In the genomic region with DNA sequence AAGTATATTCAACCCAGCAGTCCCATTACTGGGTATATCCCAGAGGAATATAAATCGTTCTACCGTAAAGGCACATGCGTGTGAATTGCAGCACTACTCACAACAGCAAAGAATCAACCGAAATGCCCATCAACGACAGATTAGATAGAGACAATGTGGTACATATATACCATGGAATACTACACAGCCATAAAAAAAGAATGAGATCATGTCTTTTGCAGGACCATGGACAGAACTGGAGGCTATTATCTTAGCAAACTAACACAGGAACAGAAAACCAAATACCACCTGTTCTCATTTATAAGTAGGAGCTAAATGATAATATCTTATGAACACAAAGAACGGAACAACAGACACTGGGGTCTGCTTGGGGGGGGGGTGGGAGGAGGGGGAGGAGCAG, we compare ENCODE assay signal across 32 cellular contexts.
"Had no signal": no experiment of that assay in that cellular context is flagged by ENCODE, and none has a peak within 500 bp of the region (broad histone marks: within the 10 kb centered on the region; RNA-seq: fewer than 3 reads in every experiment).

No MANE protein-coding gene starts in this region.

- H3K9me3 Mint-ChIP-seq: activated CD4-positive, alpha-beta memory T cell treated with anti-CD3 and anti-CD28 coated beads for 36 hours; activated CD4-positive, alpha-beta T cell treated with anti-CD3 and anti-CD28 coated beads, Interleukin-2, amount 10 ng/mL, durations not matched to agents 24 days and 14 days; activated naive CD4-positive, alpha-beta T cell treated with anti-CD3 and anti-CD28 coated beads, Interleukin-2, amount 10 ng/mL, durations not matched to agents 7 days and 5 days; activated naive CD4-positive, alpha-beta T cell treated with anti-CD3 and anti-CD28 coated beads, Interleukin-2, amount 50 U/mL, for 72 hours; activated naive CD8-positive, alpha-beta T cell treated with anti-CD3 and anti-CD28 coated beads, Interleukin-2, amount 10 ng/mL, durations not matched to agents 7 days and 5 days; activated T-cell treated with anti-CD3 and anti-CD28 coated beads, Interleukin-2, amount 50 U/mL, for 72 hours; brain; T-helper 2 cell treated with Interferon-gamma antibody and Interleukin-4, amounts not matched to agents 5 μg/mL and 100 μg/mL, for 36 hours had no signal

- H2AFZ ChIP-seq: hepatocyte had no signal

- H3K27ac ChIP-seq: ascending aorta, cardiac muscle cell, colonic mucosa, gastrocnemius medialis, heart right ventricle, hepatocyte had no signal

- H3K4me1 Mint-ChIP-seq: activated CD4-positive, alpha-beta T cell treated with anti-CD3 and anti-CD28 coated beads for 36 hours; activated CD4-positive, alpha-beta T cell treated with anti-CD3 and anti-CD28 coated beads, Interleukin-2, amount 10 ng/mL, durations not matched to agents 24 days and 14 days; activated CD8-positive, alpha-beta memory T cell treated with anti-CD3 and anti-CD28 coated beads, Interleukin-2, amount 10 ng/mL, durations not matched to agents 7 days and 5 days; activated naive CD4-positive, alpha-beta T cell treated with anti-CD3 and anti-CD28 coated beads, Interleukin-2, amount 10 ng/mL, durations not matched to agents 7 days and 5 days; activated naive CD8-positive, alpha-beta T cell treated with anti-CD3 and anti-CD28 coated beads, Interleukin-2, amount 10 ng/mL, durations not matched to agents 7 days and 5 days; T-helper 17 cell had no signal

- H3K27me3 ChIP-seq: ascending aorta, breast epithelium, cardiac muscle cell, colonic mucosa, gastrocnemius medialis, heart right ventricle, hepatocyte had no signal

- H3K4me3 ChIP-seq: ascending aorta, breast epithelium, cardiac muscle cell, colonic mucosa, gastrocnemius medialis, heart right ventricle, hepatocyte had no signal

- H3K36me3 Mint-ChIP-seq: activated CD4-positive, alpha-beta memory T cell treated with anti-CD3 and anti-CD28 coated beads for 36 hours; activated CD8-positive, alpha-beta memory T cell treated with anti-CD3 and anti-CD28 coated beads, Interleukin-2, amount 10 ng/mL, durations not matched to agents 7 days and 5 days; activated naive CD4-positive, alpha-beta T cell treated with anti-CD3 and anti-CD28 coated beads, Interleukin-2, amount 10 ng/mL, durations not matched to agents 7 days and 5 days; activated naive CD4-positive, alpha-beta T cell treated with anti-CD3 and anti-CD28 coated beads, Interleukin-2, amount 50 U/mL, for 72 hours; activated naive CD8-positive, alpha-beta T cell treated with anti-CD3 and anti-CD28 coated beads, Interleukin-2, amount 10 ng/mL, durations not matched to agents 7 days and 5 days; brain had no signal

- H3K4me3 Mint-ChIP-seq: activated CD4-positive, alpha-beta memory T cell treated with anti-CD3 and anti-CD28 coated beads for 36 hours; activated CD4-positive, alpha-beta T cell treated with anti-CD3 and anti-CD28 coated beads for 36 hours; activated CD4-positive, alpha-beta T cell treated with anti-CD3 and anti-CD28 coated beads, Interleukin-2, amount 10 ng/mL, durations not matched to agents 24 days and 14 days; activated CD8-positive, alpha-beta memory T cell treated with anti-CD3 and anti-CD28 coated beads, Interleukin-2, amount 10 ng/mL, durations not matched to agents 7 days and 5 days; activated CD8-positive, alpha-beta T cell treated with anti-CD3 and anti-CD28 coated beads, Interleukin-2, amount 10 ng/mL, durations not matched to agents 7 days and 5 days; activated naive CD4-positive, alpha-beta T cell treated with anti-CD3 and anti-CD28 coated beads, Interleukin-2, amount 10 ng/mL, durations not matched to agents 7 days and 5 days; activated naive CD8-positive, alpha-beta T cell treated with anti-CD3 and anti-CD28 coated beads, Interleukin-2, amount 10 ng/mL, durations not matched to agents 7 days and 5 days; activated T-cell treated with anti-CD3 and anti-CD28 coated beads, Interleukin-2, amount 50 U/mL, for 72 hours; brain; T-helper 17 cell; T-helper 2 cell treated with Interferon-gamma antibody and Interleukin-4, amounts not matched to agents 5 μg/mL and 100 μg/mL, for 36 hours had no signal

- H3K4me2 ChIP-seq: hepatocyte had no signal

- FAIRE-seq: endometrium had no signal

- H3K27ac Mint-ChIP-seq: activated CD4-positive, alpha-beta memory T cell treated with anti-CD3 and anti-CD28 coated beads for 36 hours; activated CD4-positive, alpha-beta T cell treated with anti-CD3 and anti-CD28 coated beads for 36 hours; activated CD4-positive, alpha-beta T cell treated with anti-CD3 and anti-CD28 coated beads, Interleukin-2, amount 10 ng/mL, durations not matched to agents 24 days and 14 days; activated CD8-positive, alpha-beta memory T cell treated with anti-CD3 and anti-CD28 coated beads, Interleukin-2, amount 10 ng/mL, durations not matched to agents 7 days and 5 days; activated CD8-positive, alpha-beta T cell treated with anti-CD3 and anti-CD28 coated beads, Interleukin-2, amount 10 ng/mL, durations not matched to agents 7 days and 5 days; activated naive CD4-positive, alpha-beta T cell treated with anti-CD3 and anti-CD28 coated beads, Interleukin-2, amount 10 ng/mL, durations not matched to agents 7 days and 5 days; activated naive CD4-positive, alpha-beta T cell treated with anti-CD3 and anti-CD28 coated beads, Interleukin-2, amount 50 U/mL, for 72 hours; activated naive CD8-positive, alpha-beta T cell treated with anti-CD3 and anti-CD28 coated beads, Interleukin-2, amount 10 ng/mL, durations not matched to agents 7 days and 5 days; activated T-cell treated with anti-CD3 and anti-CD28 coated beads, Interleukin-2, amount 50 U/mL, for 72 hours; brain; T-helper 17 cell; T-helper 2 cell treated with Interferon-gamma antibody and Interleukin-4, amounts not matched to agents 5 μg/mL and 100 μg/mL, for 36 hours had no signal

- DNase-seq: activated CD4-positive, alpha-beta memory T cell treated with anti-CD3 and anti-CD28 coated beads for 36 hours; activated CD4-positive, alpha-beta T cell treated with anti-CD3 and anti-CD28 coated beads for 36 hours; activated CD4-positive, alpha-beta T cell treated with anti-CD3 and anti-CD28 coated beads, Interleukin-2, amount 10 ng/mL, durations not matched to agents 24 days and 14 days; activated CD4-positive, CD25-positive, alpha-beta regulatory T cell; activated CD4-positive, CD25-positive, alpha-beta regulatory T cell treated with anti-CD3 and anti-CD28 coated beads, Interleukin-2, amount 50 U/mL, for 72 hours; activated CD8-positive, alpha-beta memory T cell treated with anti-CD3 and anti-CD28 coated beads, Interleukin-2, amount 10 ng/mL, durations not matched to agents 7 days and 5 days; activated CD8-positive, alpha-beta memory T cell treated with anti-CD3 and anti-CD28 coated beads, Interleukin-2, amount 50 U/mL, for 4 hours; activated CD8-positive, alpha-beta T cell treated with anti-CD3 and anti-CD28 coated beads, Interleukin-2, amount 10 ng/mL, durations not matched to agents 7 days and 5 days; activated gamma-delta T cell; activated naive CD4-positive, alpha-beta T cell; activated naive CD4-positive, alpha-beta T cell treated with anti-CD3 and anti-CD28 coated beads, Interleukin-2, amount 10 ng/mL, durations not matched to agents 7 days and 5 days; activated naive CD8-positive, alpha-beta T cell treated with anti-CD3 and anti-CD28 coated beads, Interleukin-2, amount 10 ng/mL, durations not matched to agents 7 days and 5 days; activated T-cell treated with anti-CD3 and anti-CD28 coated beads, Interleukin-2, amount 50 U/mL, for 1 hour; activated T-cell treated with anti-CD3 and anti-CD28 coated beads, Interleukin-2, amount 50 U/mL, for 72 hours; central memory CD4-positive, alpha-beta T cell; cerebellar nuclear complex; colonic mucosa; effector CD8-positive, alpha-beta T cell; foreskin fibroblast; gastrocnemius medialis; heart right ventricle; T-helper 17 cell; T1000 had no signal

- H3K4me1 ChIP-seq: ascending aorta, breast epithelium, colonic mucosa, gastrocnemius medialis had no signal

- H3K79me2 ChIP-seq: hepatocyte had no signal

- ATAC-seq: activated CD4-positive, alpha-beta T cell treated with anti-CD3 and anti-CD28 coated beads for 36 hours; activated CD8-positive, alpha-beta memory T cell treated with anti-CD3 and anti-CD28 coated beads, Interleukin-2, amount 10 ng/mL, durations not matched to agents 7 days and 5 days; activated CD8-positive, alpha-beta T cell treated with anti-CD3 and anti-CD28 coated beads, Interleukin-2, amount 10 ng/mL, durations not matched to agents 7 days and 5 days; activated naive CD4-positive, alpha-beta T cell treated with anti-CD3 and anti-CD28 coated beads, Interleukin-2, amount 50 U/mL, for 72 hours; activated T-cell treated with anti-CD3 and anti-CD28 coated beads, Interleukin-2, amount 50 U/mL, for 72 hours; esophagus mucosa; gastrocnemius medialis; heart right ventricle; T-helper 17 cell had no signal

- H3K27me3 Mint-ChIP-seq: activated CD4-positive, alpha-beta T cell treated with anti-CD3 and anti-CD28 coated beads for 36 hours had no signal

- H3K9me3 ChIP-seq: ascending aorta, breast epithelium, colonic mucosa, gastrocnemius medialis, heart right ventricle had no signal

- H3K36me3 ChIP-seq: ascending aorta, breast epithelium, cardiac muscle cell, colonic mucosa, gastrocnemius medialis, heart right ventricle had no signal
